ENCODE assay signal across 19 cellular contexts in genomic region chr9:71626395-71626794, GRCh38.
DNase-seq lines count a peak whose midpoint lies in the region; ATAC-seq and TF ChIP-seq lines count a peak whose summit lies in the region.
"Had no signal": no experiment of that assay in that cellular context is flagged by ENCODE, and none has a peak within 500 bp of the region (broad histone marks: within the 10 kb centered on the region; RNA-seq: fewer than 3 reads in every experiment).

No MANE protein-coding gene starts in this region.

- no peaks in the 10 kb centered on the region for H3K27me3 Mint-ChIP-seq in MCF 10A (ENCODE audit: insufficient read depth, unreplicated experiment)
- no peaks in the 10 kb centered on the region for H3K27me3 Mint-ChIP-seq in activated T-cell treated with anti-CD3 and anti-CD28 coated beads, Interleukin-2, amount 50 U/mL, for 24 hours

- H2AFZ ChIP-seq in mammary epithelial cell (ENCODE audit: low read depth, low read length), result no peak overlapping the region
- H2AFZ ChIP-seq: GM23338 had no signal

- no peak overlapping the region for H3K4me3 ChIP-seq in mammary epithelial cell (replicated peaks in 1 of 3; ENCODE audit: insufficient read depth in 1 of 3, low read depth in 2 of 3, low read length in 3 of 3)
- H3K4me3 ChIP-seq in RWPE2 (ENCODE audit: severe bottlenecking), result no peak overlapping the region
- no peak overlapping the region for H3K4me3 ChIP-seq in mucosa of descending colon
- H3K4me3 ChIP-seq: GM23338, HAP-1 had no signal

- H3K36me3 ChIP-seq in mammary epithelial cell (ENCODE audit: insufficient read depth, low read length) (no peaks in the 10 kb centered on the region), RWPE2 (ENCODE audit: low read depth) (no peaks in the 10 kb centered on the region), mucosa of descending colon (ENCODE audit: low read depth) (no peaks in the 10 kb centered on the region)
- H3K36me3 ChIP-seq: HAP-1 had no signal

- WGBS in mammary epithelial cell (ENCODE audit: low coverage, missing lambda C conversion rate), result 81% methylated on average over 1 of the region's 1 CpG

- CTCF ChIA-PET in mammary epithelial cell (lab: Charles Lee; ENCODE audit: low non-redundant PET), result no interaction called here
- CTCF ChIA-PET in MCF 10A (lab: Yijun Ruan, JAX), result interaction anchor here (1.0 to 2.5 kb wide), 2 partner anchors 22 to 399 kb away, joined by 5 read pairs; no protein-coding TSS in a partner anchor

- H3K4me1 Mint-ChIP-seq in MCF 10A (ENCODE audit: insufficient read depth, unreplicated experiment), result peaks cover 5% of the 10 kb centered on the region
- H3K4me1 Mint-ChIP-seq in activated T-cell treated with anti-CD3 and anti-CD28 coated beads, Interleukin-2, amount 50 U/mL, for 24 hours (ENCODE audit: low read depth), result no peaks in the 10 kb centered on the region

- intact Hi-C loops in mammary epithelial cell (cut with micrococcal nuclease), result no loop called here
- intact Hi-C loops in MCF 10A (cut with micrococcal nuclease), result no loop called here
- intact Hi-C loops in mucosa of descending colon (cut with DNase I, micrococcal nuclease), result no loop called here

- no peak overlapping the region for H3K9ac ChIP-seq in mammary epithelial cell (ENCODE audit: insufficient read depth, low read length)

- H3K27ac ChIP-seq in mammary epithelial cell (ENCODE audit: insufficient read depth, low read depth, low read length) (no peak overlapping the region), RWPE2 (ENCODE audit: poor library complexity, severe bottlenecking) (peak overlapping the region; percentile 71), epithelial cell of prostate (peak overlapping the region; percentile 71)
- H3K27ac ChIP-seq: 22Rv1 had no signal

- no peaks in the 10 kb centered on the region for H3K79me2 ChIP-seq in mammary epithelial cell (ENCODE audit: insufficient read depth, low read length)

- H3K9me3 Mint-ChIP-seq in MCF 10A (ENCODE audit: unreplicated experiment), result no peaks in the 10 kb centered on the region
- no peaks in the 10 kb centered on the region for H3K9me3 Mint-ChIP-seq in activated T-cell treated with anti-CD3 and anti-CD28 coated beads, Interleukin-2, amount 50 U/mL, for 24 hours
- H3K9me3 Mint-ChIP-seq: CD4-positive, alpha-beta memory T cell; GM23338; HFFc6 had no signal

- in situ Hi-C loops in mammary epithelial cell (cut with MboI; ENCODE audit: low sequenced_read_pairs in 2 of 2), result no loop called here

- H3K9me3 ChIP-seq in mammary epithelial cell (replicated peaks; ENCODE audit: insufficient read depth, low read length) (no peaks in the 10 kb centered on the region), RWPE2 (ENCODE audit: severe bottlenecking) (no peaks in the 10 kb centered on the region), mucosa of descending colon (no peaks in the 10 kb centered on the region)
- H3K9me3 ChIP-seq: HAP-1 had no signal

- no peak overlapping the region for H3K4me3 Mint-ChIP-seq in MCF 10A (ENCODE audit: unreplicated experiment)
- no peak overlapping the region for H3K4me3 Mint-ChIP-seq in activated T-cell treated with anti-CD3 and anti-CD28 coated beads, Interleukin-2, amount 50 U/mL, for 24 hours
- H3K4me3 Mint-ChIP-seq: CD4-positive, alpha-beta memory T cell; GM23338; HFFc6 had no signal

- H3K27me3 ChIP-seq in mammary epithelial cell (ENCODE audit: insufficient read depth, low read length) (no peaks in the 10 kb centered on the region), RWPE2 (ENCODE audit: insufficient read depth, poor library complexity, severe bottlenecking) (no peaks in the 10 kb centered on the region)

- TF ChIP-seq CTCF in mammary epithelial cell (conservative IDR thresholded peaks at IDR 0.05 in 1 of 2, IDR thresholded peaks at IDR 0.05 in 1 of 2; ENCODE audit: extremely low read depth in 1 of 2, insufficient read depth in 1 of 2, low read depth in 1 of 2, low read length in 2 of 2) (no peak), MCF 10A (IDR thresholded peaks at IDR 0.05; ENCODE audit: unreplicated experiment) (no peak), RWPE2 (IDR thresholded peaks at IDR 0.05; ENCODE audit: poor library complexity, severe bottlenecking) (no peak), mucosa of descending colon (IDR thresholded peaks at IDR 0.05) (no peak)

- DNase-seq in mammary epithelial cell (peak; percentile 82), MCF 10A (ENCODE audit: unreplicated experiment) (no peak), RWPE2 (ENCODE audit: low spot score) (no peak), epithelial cell of prostate (ENCODE audit: low read depth, low spot score) (peak; percentile 54), mucosa of descending colon (no peak), NCI-H446 (lab: John Stamatoyannopoulos, UW) (no peak), nucleus accumbens (lab: John Stamatoyannopoulos, UW) (no peak)
- no peak for DNase-seq in activated T-cell treated with anti-CD3 and anti-CD28 coated beads, Interleukin-2, amount 50 U/mL, for 24 hours
- DNase-seq: C1 segment of cervical spinal cord; Calu3; CD4-positive, alpha-beta memory T cell; COR-L47; DMS53; DMS79 treated with DMSO at 0.1 percent for 48 hours; GF-D8; HFFc6 had no signal

- POLR2A ChIA-PET in MCF 10A (lab: Yijun Ruan, JAX), result no interaction called here

- H4K20me1 ChIP-seq in mammary epithelial cell (ENCODE audit: insufficient read depth, low read length), result no peaks in the 10 kb centered on the region

- no peak overlapping the region for H3K4me2 ChIP-seq in mammary epithelial cell (ENCODE audit: insufficient read depth, low read depth, low read length)
- H3K4me2 ChIP-seq: GM23338 had no signal

- dilution Hi-C loops in mammary epithelial cell (cut with HindIII; ENCODE audit: low sequenced_read_pairs), result no loop called here

- no peak overlapping the region for H3K27ac Mint-ChIP-seq in MCF 10A (ENCODE audit: low read depth, unreplicated experiment)
- H3K27ac Mint-ChIP-seq in activated T-cell treated with anti-CD3 and anti-CD28 coated beads, Interleukin-2, amount 50 U/mL, for 24 hours, result no peak overlapping the region
- H3K27ac Mint-ChIP-seq: CD4-positive, alpha-beta memory T cell; GM23338; HFFc6 had no signal

- no peaks in the 10 kb centered on the region for H3K36me3 Mint-ChIP-seq in MCF 10A (ENCODE audit: insufficient read depth, unreplicated experiment)
- H3K36me3 Mint-ChIP-seq in activated T-cell treated with anti-CD3 and anti-CD28 coated beads, Interleukin-2, amount 50 U/mL, for 24 hours (ENCODE audit: low read depth), result no peaks in the 10 kb centered on the region
- H3K36me3 Mint-ChIP-seq: CD4-positive, alpha-beta memory T cell had no signal

- ATAC-seq in RWPE2 (ENCODE audit: low read depth) (peak; percentile 96), mucosa of descending colon (peak; percentile 52)
- ATAC-seq: GM23338 had no signal

- H3K4me1 ChIP-seq in mammary epithelial cell (ENCODE audit: insufficient read depth, low read length) (peaks cover 10% of the 10 kb centered on the region), RWPE2 (ENCODE audit: insufficient read depth, poor library complexity, severe bottlenecking) (peaks cover 10% of the 10 kb centered on the region), mucosa of descending colon (ENCODE audit: low read depth) (no peaks in the 10 kb centered on the region)
- H3K4me1 ChIP-seq: HAP-1 had no signal

- BruUV-seq in mammary epithelial cell (replicated peaks; lab: Mats Ljungman, UMichigan) (no TSS peak), MCF 10A (replicated peaks; lab: Mats Ljungman, UMichigan) (no TSS peak)

Comparison
In these comparisons a context has a peak if more than half of its experiments do, and no peak if none do; other contexts are left out.
1. DNase-seq: peak in mammary epithelial cell (single experiment) and epithelial cell of prostate (single experiment); none in MCF 10A (single experiment), RWPE2 (single experiment), mucosa of descending colon (0 of 3), activated T-cell treated with anti-CD3 and anti-CD28 coated beads, Interleukin-2, amount 50 U/mL, for 24 hours (single experiment), NCI-H446 (0 of 2) and nucleus accumbens (0 of 56).